ENCODE assay signal across 8 cellular contexts in genomic region chr3:124761250-124761796, GRCh38. TPM values are rescaled to one million over a fixed set of nuclear protein-coding genes. Genes with fewer than 3 reads are reported as not detected.
DNase-seq lines count a peak whose midpoint lies in the region; ATAC-seq and TF ChIP-seq lines count a peak whose summit lies in the region.

No MANE protein-coding gene starts in this region.

- peak; percentile 81 for DNase-seq in H4 (ENCODE audit: low spot score)
- peak; percentile 91 for DNase-seq in NCI-H2196 (lab: John Stamatoyannopoulos, UW; ENCODE audit: unreplicated experiment)
- DNase-seq in T47D (ENCODE audit: low read depth in 1 of 2, low spot score in 1 of 2): peak; percentile 59 to 85
- DNase-seq in iris pigment epithelial cell (ENCODE audit: low read depth): peak; percentile 92
- peak; percentile 64 to 82 (median 66) for DNase-seq in stimulated activated CD4-positive, alpha-beta T cell treated with anti-CD3 and anti-CD28 coated beads, Interleukin-12 subunit alpha, Interleukin-12 subunit beta, amount 100 ng/mL, for 48 hours (ENCODE audit: low read depth in 2 of 3, low spot score in 1 of 3)

- H3K27me3 ChIP-seq in BLaER1 treated with 17β-estradiol and CSF1 and Interleukin-3, amounts not matched to agents 10 nM and 100 nM: no peaks in the 10 kb centered on the region

- H3K36me3 ChIP-seq in BLaER1 treated with 17β-estradiol and CSF1 and Interleukin-3, amounts not matched to agents 10 nM and 100 nM: peaks cover 0 to 35% (median 0%) of the 10 kb centered on the region in 11 experiments; a peak in 5 of 22 replicates

- no peak overlapping the region for H3K27ac ChIP-seq in BLaER1 treated with 17β-estradiol and CSF1 and Interleukin-3, amounts not matched to agents 10 nM and 100 nM

- no peaks in the 10 kb centered on the region for H4K20me1 ChIP-seq in BLaER1 treated with 17β-estradiol and CSF1 and Interleukin-3, amounts not matched to agents 10 nM and 100 nM

- H3K9ac ChIP-seq in BLaER1 treated with 17β-estradiol and CSF1 and Interleukin-3, amounts not matched to agents 10 nM and 100 nM: no peak overlapping the region

- peak; percentile 88 for TF ChIP-seq CTCF in WI38 (IDR thresholded peaks at IDR 0.05; ENCODE audit: low read depth, low read length)

- no peak overlapping the region for H3K4me3 ChIP-seq in BLaER1 treated with 17β-estradiol and CSF1 and Interleukin-3, amounts not matched to agents 10 nM and 100 nM
- no peak overlapping the region for H3K4me3 ChIP-seq in WI38 (ENCODE audit: low read depth, low read length)

- peaks cover 10 to 31% (median 23%) of the 10 kb centered on the region in 10 experiments for H3K4me1 ChIP-seq in BLaER1 treated with 17β-estradiol and CSF1 and Interleukin-3, amounts not matched to agents 10 nM and 100 nM

- no peak for ATAC-seq in HG02970 (IDR thresholded peaks at IDR 0.05; ENCODE audit: low FRiP score, unreplicated experiment)

- H3K4me2 ChIP-seq in BLaER1 treated with 17β-estradiol and CSF1 and Interleukin-3, amounts not matched to agents 10 nM and 100 nM: peak overlapping the region; percentile 13 to 61 (median 44); a peak in 18 of 22 replicates

- in situ Hi-C loops in T47D (cut with HindIII; ENCODE audit: low pct_unique_long_range_greater_than_20kb, low sequenced_read_pairs): no loop called here

- no peaks in the 10 kb centered on the region for H3K9me3 ChIP-seq in BLaER1 treated with 17β-estradiol and CSF1 and Interleukin-3, amounts not matched to agents 10 nM and 100 nM (replicated peaks in 1 of 11)

RNA-seq across cellular contexts. Expression of gene UMPS, which starts 31.1 kb away (rescaled TPM):
- total RNA-seq in H4 (2014; rRNA removed; shearing (Covaris generic)): 44.7 and 51.0 TPM in 2 replicates
